8 cellular contexts compared by ENCODE assay signal in the genomic region with DNA sequence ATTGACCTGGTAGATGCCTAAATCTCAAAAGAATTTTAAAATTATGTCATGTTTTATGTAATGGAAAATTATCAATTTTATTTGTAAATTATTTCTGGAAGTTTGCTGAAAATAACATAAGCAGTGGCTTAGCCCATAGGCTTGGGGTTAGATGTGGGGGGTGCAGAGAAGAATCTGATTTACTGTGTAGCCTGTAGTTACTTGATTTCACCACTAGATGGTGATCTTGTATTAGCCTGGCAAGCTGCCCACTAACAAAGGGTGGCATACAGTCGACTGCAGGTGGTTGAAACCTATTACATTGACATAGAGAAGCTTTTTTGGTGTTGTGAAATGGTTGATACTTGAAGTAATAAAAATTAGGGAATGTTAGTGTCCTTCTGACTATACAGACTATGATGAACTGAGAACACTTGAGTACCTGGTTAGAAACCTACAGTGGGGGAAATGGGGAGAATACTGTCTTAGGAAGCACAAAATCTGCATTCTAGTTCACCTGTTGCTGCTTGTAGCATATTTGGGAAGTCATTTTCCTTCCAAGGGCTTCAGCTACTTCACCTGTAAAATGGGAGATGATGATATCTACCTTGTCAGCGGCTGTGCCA.
DNase-seq lines count a peak whose midpoint lies in the region; ATAC-seq and TF ChIP-seq lines count a peak whose summit lies in the region.

No MANE protein-coding gene starts in this region.

- H3K27ac Mint-ChIP-seq in nephron progenitor cell: no peak overlapping the region

- TF ChIP-seq CTCF in VCaP (conservative IDR thresholded peaks at IDR 0.05) (peak; percentile 86), fibroblast of pulmonary artery (IDR thresholded peaks at IDR 0.05; ENCODE audit: low read length, missing control alignments) (peak; percentile 81), nephron progenitor cell (IDR thresholded peaks at IDR 0.05) (peak; percentile 98)

- no peaks in the 10 kb centered on the region for H3K36me3 Mint-ChIP-seq in nephron progenitor cell (ENCODE audit: low read depth)

- no peaks in the 10 kb centered on the region for H3K27me3 Mint-ChIP-seq in nephron progenitor cell (ENCODE audit: low read depth, poor library complexity)

- H3K9me3 Mint-ChIP-seq in nephron progenitor cell: no peaks in the 10 kb centered on the region

- H3K4me3 Mint-ChIP-seq in nephron progenitor cell: no peak overlapping the region

- peak; percentile 98 for ATAC-seq in GM19395 (IDR thresholded peaks at IDR 0.05; ENCODE audit: unreplicated experiment)
- ATAC-seq in HG03196 (IDR thresholded peaks at IDR 0.05; ENCODE audit: unreplicated experiment): peak; percentile 88

- no peak overlapping the region for H3K27ac ChIP-seq in VCaP

- no peaks in the 10 kb centered on the region for H3K4me1 Mint-ChIP-seq in nephron progenitor cell

- no peak overlapping the region for H3K4me3 ChIP-seq in fibroblast of pulmonary artery (replicated peaks; ENCODE audit: low read depth, low read length)

- DNase-seq in DMS53 treated with DMSO at 0.1 percent for 48 hours (lab: John Stamatoyannopoulos, UW; ENCODE audit: unreplicated experiment) (peak; percentile 72), NCI-H2171 treated with DMSO at 0.1 percent for 48 hours (lab: John Stamatoyannopoulos, UW) (peak; percentile 79), fibroblast of pulmonary artery (ENCODE audit: low read depth) (peak; percentile 64), nephron progenitor cell (peak; percentile 29)
- DNase-seq in activated CD8-positive, alpha-beta memory T cell treated with anti-CD3 and anti-CD28 coated beads for 24 hours: no peak
